ENCODE assay signal across 8 cellular contexts in the genomic region with DNA sequence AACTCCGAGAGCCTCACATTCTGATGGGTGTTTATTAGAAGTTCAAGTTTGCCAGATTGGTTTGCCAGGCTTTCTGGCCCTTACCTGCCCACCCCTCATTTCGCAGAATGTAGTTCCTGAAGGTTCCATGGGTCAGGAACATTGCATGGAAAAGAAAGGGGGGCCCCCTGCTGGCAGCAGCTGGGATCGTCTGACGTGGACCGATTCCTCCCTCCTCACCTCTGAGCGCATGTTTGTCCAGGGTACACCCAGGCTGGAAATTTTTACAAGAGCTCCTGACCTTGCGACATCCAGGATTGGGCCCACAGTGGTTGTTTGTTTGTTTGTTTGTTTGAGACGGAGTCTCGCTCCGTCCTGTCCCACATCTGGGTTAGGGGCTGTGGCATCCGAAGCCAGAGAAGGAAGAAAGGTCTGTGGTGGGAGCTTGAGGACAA.
DNase-seq lines count a peak whose midpoint lies in the region; ATAC-seq and TF ChIP-seq lines count a peak whose summit lies in the region.

No MANE protein-coding gene starts in this region.

- POLR2A ChIA-PET in WTC11 (lab: Charles Lee): interaction anchor here (0.5 kb wide), 1 partner anchor 574 kb away, joined by 3 read pairs; no protein-coding TSS in a partner anchor

- H3K9me3 ChIP-seq in mesodermal cell (ENCODE audit: control insufficient read depth, low read length) (no peaks in the 10 kb centered on the region), testis (no peaks in the 10 kb centered on the region)

- H3K27ac ChIP-seq in mesodermal cell (ENCODE audit: low read depth, low read length, severe bottlenecking) (peak overlapping the region; percentile 49), testis (no peak overlapping the region)

- CTCF ChIA-PET in WTC11 (lab: Charles Lee): interaction anchor here (0.6 to 2.9 kb wide), 42 partner anchors 10 to 1260 kb away, joined by 3 to 19 read pairs (median 4); partner anchors contain the start of gene KAZN

- H3K9me3 Mint-ChIP-seq in WTC11: no peaks in the 10 kb centered on the region

- no peaks in the 10 kb centered on the region for H3K27me3 Mint-ChIP-seq in WTC11 (ENCODE audit: low read depth)

- H3K27ac Mint-ChIP-seq in WTC11: no peak overlapping the region

- no peaks in the 10 kb centered on the region for H3K27me3 ChIP-seq in testis

- no peak overlapping the region for H3K4me3 ChIP-seq in epithelial cell of proximal tubule (ENCODE audit: low read depth, low read length)
- no peak overlapping the region for H3K4me3 ChIP-seq in mesodermal cell (ENCODE audit: extremely low read depth, insufficient read depth, low read length, poor library complexity, severe bottlenecking)
- H3K4me3 ChIP-seq in testis: no peak overlapping the region

- H3K36me3 Mint-ChIP-seq in WTC11: no peaks in the 10 kb centered on the region

- H3K4me1 ChIP-seq in mesodermal cell (ENCODE audit: control insufficient read depth, insufficient read depth, low read length, poor library complexity, severe bottlenecking) (peaks cover 16% of the 10 kb centered on the region), testis (peaks cover 15% of the 10 kb centered on the region)

- DNase-seq in GM03348 (ENCODE audit: low spot score) (peak; percentile 90), LHCN-M2 (ENCODE audit: low read depth) (peak; percentile 64), WTC11 (ENCODE audit: low spot score) (peak; percentile 87), epithelial cell of proximal tubule (ENCODE audit: low read depth) (no peak), testis (peak; percentile 82), NCI-H128 (lab: John Stamatoyannopoulos, UW; ENCODE audit: unreplicated experiment) (no peak)

- no peak overlapping the region for H3K4me3 Mint-ChIP-seq in WTC11

- TF ChIP-seq CTCF in WTC11 (IDR thresholded peaks at IDR 0.05): peak; percentile 73
- TF ChIP-seq CTCF in epithelial cell of proximal tubule (conservative IDR thresholded peaks at IDR 0.05; ENCODE audit: low read depth, low read length): peak; percentile 95
- TF ChIP-seq CTCF in testis (IDR thresholded peaks at IDR 0.05): peak; percentile 71 to 90 (median 82)

- ATAC-seq in WTC11 (peak; percentile 78), GM21515 (IDR thresholded peaks at IDR 0.05; ENCODE audit: unreplicated experiment) (no peak)

- no peak for TF ChIP-seq POLR2A in testis (IDR thresholded peaks at IDR 0.05)

- H3K4me1 Mint-ChIP-seq in WTC11: peaks cover 54% of the 10 kb centered on the region

- intact Hi-C loops in testis (cut with DNase I; ENCODE audit: low total_unique reads): loop anchor here (10.0 kb wide), 1 partner anchor 103 kb away; no protein-coding TSS in a partner anchor

- no peaks in the 10 kb centered on the region for H3K36me3 ChIP-seq in mesodermal cell (ENCODE audit: control insufficient read depth, insufficient read depth, low read length)
- H3K36me3 ChIP-seq in testis (ENCODE audit: low read depth, missing control alignments): no peaks in the 10 kb centered on the region

- WGBS in mesodermal cell (ENCODE audit: insufficient coverage in 2 of 2), 2 experiments: 67 to 86% methylated on average over 5 to 9 of the region's 11 CpGs
- 55 to 56% methylated on average over 11 of the region's 11 CpGs for WGBS in testis, 2 donors

TF ChIP-seq in WTC11, 78 proteins besides CTCF, POLR2A, EP300 and RAD21:
- TF ChIP-seq ZNF121 (CRISPR knock-in tag; IDR thresholded peaks at IDR 0.05): no peak

Comparison
In these comparisons a context has a peak if more than half of its experiments do, and no peak if none do; other contexts are left out.
1. DNase-seq: peak in GM03348 (single experiment), LHCN-M2 (single experiment), WTC11 (single experiment) and testis (single experiment); none in epithelial cell of proximal tubule (single experiment) and NCI-H128 (single experiment).
2. Peak in every context shown above with its lines, with median percentiles within 50 percentile points of each other: CTCF ChIP-seq.